Comparison of ENCODE assay signal across 8 cellular contexts in the genomic region with DNA sequence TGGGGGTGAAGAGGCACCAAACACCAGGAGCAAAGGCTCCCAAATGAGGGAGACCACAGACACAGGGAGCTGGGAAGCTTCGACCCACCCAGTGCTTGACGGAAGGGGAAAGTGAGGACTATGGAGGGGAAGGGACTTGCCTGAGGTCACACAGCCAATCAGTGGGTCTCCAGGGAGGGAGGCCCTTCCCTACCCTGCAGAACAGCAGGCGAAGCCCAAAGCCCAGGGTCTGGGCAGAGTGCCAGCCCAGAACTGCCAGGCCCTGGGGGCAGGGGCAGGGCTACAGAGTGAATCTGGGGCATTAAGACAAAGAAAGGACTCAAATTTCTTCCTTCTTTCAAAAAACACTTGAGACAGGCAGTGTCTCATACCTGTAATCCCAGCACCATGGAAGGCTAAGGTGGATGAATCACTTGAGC. TPM values are rescaled to one million over a fixed set of nuclear protein-coding genes. Genes with fewer than 3 reads are reported as not detected.
A peak's percentile ranks its signal among the peaks of the same experiment; 100 is the strongest.
DNase-seq lines count a peak whose midpoint lies in the region; ATAC-seq and TF ChIP-seq lines count a peak whose summit lies in the region.

No MANE protein-coding gene starts in this region.

- H3K4me3 Mint-ChIP-seq in type B pancreatic cell = no peak overlapping the region

- peak; percentile 61; the same call in 1 of the 2 replicates for TF ChIP-seq EP300 in Ishikawa (IDR thresholded peaks at IDR 0.05; ENCODE audit: borderline replicate concordance)

- TF ChIP-seq CTCF in A673 (conservative IDR thresholded peaks at IDR 0.05; ENCODE audit: low read depth, low read length) (no peak), VCaP (conservative IDR thresholded peaks at IDR 0.05) (no peak), type B pancreatic cell (conservative IDR thresholded peaks at IDR 0.05) (no peak)

- POLR2A ChIA-PET in A673 (lab: Charles Lee; ENCODE audit: low non-redundant PET) = no interaction called here

- H3K27ac ChIP-seq in A673 (ENCODE audit: low read depth, low read length, poor library complexity, severe bottlenecking) (peak overlapping the region; percentile 70), VCaP (peak overlapping the region; percentile 97)

- BruUV-seq in A673 (replicated peaks; lab: Mats Ljungman, UMichigan) = no TSS peak

- no peak for ATAC-seq in left lobe of liver
- ATAC-seq in HG03196 (IDR thresholded peaks at IDR 0.05; ENCODE audit: unreplicated experiment) = no peak
- ATAC-seq in GM19463 (IDR thresholded peaks at IDR 0.05; ENCODE audit: unreplicated experiment) = no peak
- no peak for ATAC-seq in GM21390 (IDR thresholded peaks at IDR 0.05; ENCODE audit: unreplicated experiment)

- intact Hi-C loops in A673 (cut with micrococcal nuclease; ENCODE audit: unreplicated experiment) = no loop called here

- no peaks in the 10 kb centered on the region for H3K36me3 ChIP-seq in A673 (ENCODE audit: insufficient read depth, low read length, poor library complexity, severe bottlenecking)

- no peaks in the 10 kb centered on the region for H3K9me3 Mint-ChIP-seq in type B pancreatic cell

- H3K4me1 ChIP-seq in A673 (ENCODE audit: insufficient read depth, low read length, poor library complexity, severe bottlenecking) = peaks cover 35% of the 10 kb centered on the region

- H3K4me3 ChIP-seq in A673 (ENCODE audit: low read depth, low read length, poor library complexity, severe bottlenecking) = no peak overlapping the region

- CTCF ChIA-PET in A673 (lab: Charles Lee) = no interaction called here

- H3K27me3 Mint-ChIP-seq in type B pancreatic cell = no peaks in the 10 kb centered on the region

- H3K36me3 Mint-ChIP-seq in type B pancreatic cell = no peaks in the 10 kb centered on the region

- no peak overlapping the region for H3K27ac Mint-ChIP-seq in type B pancreatic cell

- H3K4me1 Mint-ChIP-seq in type B pancreatic cell (ENCODE audit: unreplicated experiment) = peaks cover 58% of the 10 kb centered on the region

- peak; percentile 73 for DNase-seq in A673 (ENCODE audit: low spot score)
- DNase-seq in left lobe of liver (ENCODE audit: low spot score) = peak; percentile 61
- DNase-seq in type B pancreatic cell (ENCODE audit: extremely low spot score, unreplicated experiment) = no peak

- no peaks in the 10 kb centered on the region for H3K9me3 ChIP-seq in A673 (ENCODE audit: low read depth, low read length, poor library complexity, severe bottlenecking)

- TF ChIP-seq RAD21 in Ishikawa (IDR thresholded peaks at IDR 0.05; ENCODE audit: low read depth) = no peak; the same call in 1 of the 2 replicates

- no peaks in the 10 kb centered on the region for H3K27me3 ChIP-seq in A673 (replicated peaks; ENCODE audit: insufficient read depth, low read depth, low read length, poor library complexity)

TF ChIP-seq in Ishikawa, 13 proteins besides CTCF, POLR2A, EP300 and RAD21:
- TF ChIP-seq USF1 (IDR thresholded peaks at IDR 0.05) (no peak), TEAD4 (IDR thresholded peaks at IDR 0.05) (peak; percentile 31; the same call in 1 of the 2 replicates), TAF1 (IDR thresholded peaks at IDR 0.05; ENCODE audit: low read depth) (no peak), CEBPB (IDR thresholded peaks at IDR 0.05) (no peak), NFIC (IDR thresholded peaks at IDR 0.05) (peak; percentile 89), EGR1 (IDR thresholded peaks at IDR 0.05) (no peak), FOXM1 (IDR thresholded peaks at IDR 0.05; ENCODE audit: borderline replicate concordance, low read depth) (no peak), MAX (IDR thresholded peaks at IDR 0.05) (no peak), TCF12 (IDR thresholded peaks at IDR 0.05; ENCODE audit: low read depth) (peak; percentile 68)

RNA-seq across cellular contexts. Expression of gene ECE1, which starts 45.5 kb away (rescaled TPM):
- 31.5 and 37.7 TPM in 2 replicates for total RNA-seq in A673 (2021)
- total RNA-seq in left lobe of liver = 58.0 TPM
- 37.2 and 49.8 TPM in 2 replicates for total RNA-seq in type B pancreatic cell (ENCODE audit: low replicate concordance)
